In the genomic region with DNA sequence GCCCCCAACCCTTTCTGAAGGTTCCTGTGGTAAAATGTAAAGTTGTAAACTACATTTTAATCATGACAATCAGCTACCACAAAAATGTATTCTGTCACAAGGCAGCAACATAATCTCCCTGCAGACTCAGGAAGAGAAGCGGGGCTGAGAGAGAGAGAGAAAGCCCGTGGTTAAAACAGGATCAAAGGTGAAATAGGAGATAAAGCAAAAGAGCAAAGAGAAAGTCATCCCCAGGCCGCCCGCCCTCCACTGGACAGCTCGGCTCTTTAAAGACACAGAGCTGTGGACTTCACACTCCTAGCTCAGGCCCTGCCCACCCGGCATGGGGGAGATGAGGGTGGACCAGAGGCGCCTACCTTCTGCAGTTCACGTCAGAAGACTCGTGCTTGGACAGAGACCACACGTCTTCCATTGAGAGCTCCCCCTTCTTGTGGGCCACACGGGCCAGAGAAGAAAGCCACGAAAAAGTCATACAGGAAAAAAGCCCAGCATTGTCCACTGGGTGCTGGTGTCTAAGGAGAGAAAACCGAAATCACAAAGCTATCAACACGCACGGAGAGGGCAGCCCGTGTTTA, we compare ENCODE assay signal across 19 cellular contexts. TPM values are rescaled to one million over a fixed set of nuclear protein-coding genes. Genes with fewer than 3 reads are reported as not detected.
DNase-seq lines count a peak whose midpoint lies in the region; ATAC-seq, FAIRE-seq and TF ChIP-seq lines count a peak whose summit lies in the region.
"Had no signal": no experiment of that assay in that cellular context is flagged by ENCODE, and none has a peak within 500 bp of the region (broad histone marks: within the 10 kb centered on the region; RNA-seq: fewer than 3 reads in every experiment).

No MANE protein-coding gene starts in this region.

- CTCF ChIA-PET in WTC11 (lab: Charles Lee): interaction anchor here (1.3 kb wide), 1 partner anchor 84 kb away, joined by 3 read pairs; no protein-coding TSS in a partner anchor

- FAIRE-seq in GM19239 (lab: Jason Lieb, UNC): no peak
- FAIRE-seq: urothelium cell line had no signal

- no peaks in the 10 kb centered on the region for H3K9me3 Mint-ChIP-seq in WTC11
- no peaks in the 10 kb centered on the region for H3K9me3 Mint-ChIP-seq in type B pancreatic cell
- H3K9me3 Mint-ChIP-seq: brain; stimulated activated naive CD8-positive, alpha-beta T cell treated with anti-CD3 and anti-CD28 coated beads, Interleukin-15, Interleukin-2, amounts not matched to agents 100 ng/mL and 50 ng/mL, for 24 hours had no signal

- POLR2A ChIA-PET in WTC11 (lab: Charles Lee): no interaction called here

- H3K36me3 Mint-ChIP-seq in WTC11: peaks cover 26% of the 10 kb centered on the region
- peaks cover 30% of the 10 kb centered on the region for H3K36me3 Mint-ChIP-seq in type B pancreatic cell

- TF ChIP-seq CTCF in WTC11 (IDR thresholded peaks at IDR 0.05) (no peak), type B pancreatic cell (conservative IDR thresholded peaks at IDR 0.05) (no peak)

- H3K27me3 Mint-ChIP-seq in WTC11 (ENCODE audit: low read depth) (no peaks in the 10 kb centered on the region), type B pancreatic cell (no peaks in the 10 kb centered on the region)
- H3K27me3 Mint-ChIP-seq: activated CD8-positive, alpha-beta memory T cell treated with anti-CD3 and anti-CD28 coated beads, Interleukin-2, amount 10 ng/mL, durations not matched to agents 7 days and 5 days; brain; stimulated activated naive CD8-positive, alpha-beta T cell treated with anti-CD3 and anti-CD28 coated beads, Interleukin-15, Interleukin-2, amounts not matched to agents 100 ng/mL and 50 ng/mL, for 24 hours had no signal

- no peak overlapping the region for H3K4me3 Mint-ChIP-seq in WTC11
- H3K4me3 Mint-ChIP-seq in type B pancreatic cell: no peak overlapping the region
- H3K4me3 Mint-ChIP-seq: activated CD8-positive, alpha-beta memory T cell treated with anti-CD3 and anti-CD28 coated beads, Interleukin-2, amount 10 ng/mL, durations not matched to agents 7 days and 5 days; brain; stimulated activated naive CD8-positive, alpha-beta T cell treated with anti-CD3 and anti-CD28 coated beads, Interleukin-15, Interleukin-2, amounts not matched to agents 100 ng/mL and 50 ng/mL, for 24 hours had no signal

- DNase-seq in HK-2 (ENCODE audit: unreplicated experiment): peak; percentile 22
- no peak for DNase-seq in WTC11 (ENCODE audit: low spot score)
- peak; percentile 93 for DNase-seq in iris pigment epithelial cell (ENCODE audit: low read depth)
- no peak for DNase-seq in type B pancreatic cell (ENCODE audit: extremely low spot score, unreplicated experiment)
- no peak for DNase-seq in putamen (ENCODE audit: low spot score)
- no peak for DNase-seq in GM19239 (ENCODE audit: insufficient read length, low spot score)
- no peak for DNase-seq in NCI-H524 (lab: John Stamatoyannopoulos, UW)
- DNase-seq: activated CD4-positive, CD25-positive, alpha-beta regulatory T cell; activated CD8-positive, alpha-beta memory T cell treated with anti-CD3 and anti-CD28 coated beads, Interleukin-2, amount 10 ng/mL, durations not matched to agents 7 days and 5 days; activated effector memory CD4-positive, alpha-beta T cell treated with anti-CD3 and anti-CD28 coated beads, Interleukin-2, amount 50 U/mL, for 16 hours; DMS79 treated with DMSO at 0.1 percent for 48 hours; foreskin keratinocyte; NCI-H2081; NCI-H748 treated with DMSO at 0.1 percent for 48 hours; RPMI8226 had no signal

- ATAC-seq in WTC11: no peak
- ATAC-seq: activated CD8-positive, alpha-beta memory T cell treated with anti-CD3 and anti-CD28 coated beads, Interleukin-2, amount 10 ng/mL, durations not matched to agents 7 days and 5 days; foreskin keratinocyte; HCT116 had no signal

- H3K4me1 Mint-ChIP-seq in WTC11 (peaks cover 27% of the 10 kb centered on the region), type B pancreatic cell (ENCODE audit: unreplicated experiment) (peaks cover 24% of the 10 kb centered on the region)
- H3K4me1 Mint-ChIP-seq: brain had no signal

- H3K27ac Mint-ChIP-seq in WTC11 (peak overlapping the region; percentile 68; the same call in 1 of the 2 replicates), type B pancreatic cell (peak overlapping the region; percentile 65)
- H3K27ac Mint-ChIP-seq: activated CD8-positive, alpha-beta memory T cell treated with anti-CD3 and anti-CD28 coated beads, Interleukin-2, amount 10 ng/mL, durations not matched to agents 7 days and 5 days; stimulated activated naive CD8-positive, alpha-beta T cell treated with anti-CD3 and anti-CD28 coated beads, Interleukin-15, Interleukin-2, amounts not matched to agents 100 ng/mL and 50 ng/mL, for 24 hours had no signal

TF ChIP-seq in WTC11, 78 proteins besides CTCF, POLR2A, EP300 and RAD21:
- TF ChIP-seq FOXK1 (CRISPR knock-in tag; IDR thresholded peaks at IDR 0.05) (no peak), ZNF423 (CRISPR knock-in tag; IDR thresholded peaks at IDR 0.05) (no peak)
- TF ChIP-seq, protein P1, sequence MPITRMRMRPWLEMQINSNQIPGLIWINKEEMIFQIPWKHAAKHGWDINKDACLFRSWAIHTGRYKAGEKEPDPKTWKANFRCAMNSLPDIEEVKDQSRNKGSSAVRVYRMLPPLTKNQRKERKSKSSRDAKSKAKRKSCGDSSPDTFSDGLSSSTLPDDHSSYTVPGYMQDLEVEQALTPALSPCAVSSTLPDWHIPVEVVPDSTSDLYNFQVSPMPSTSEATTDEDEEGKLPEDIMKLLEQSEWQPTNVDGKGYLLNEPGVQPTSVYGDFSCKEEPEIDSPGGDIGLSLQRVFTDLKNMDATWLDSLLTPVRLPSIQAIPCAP (CRISPR knock-in tag; IDR thresholded peaks at IDR 0.05): no peak
- TF ChIP-seq, protein P2, sequence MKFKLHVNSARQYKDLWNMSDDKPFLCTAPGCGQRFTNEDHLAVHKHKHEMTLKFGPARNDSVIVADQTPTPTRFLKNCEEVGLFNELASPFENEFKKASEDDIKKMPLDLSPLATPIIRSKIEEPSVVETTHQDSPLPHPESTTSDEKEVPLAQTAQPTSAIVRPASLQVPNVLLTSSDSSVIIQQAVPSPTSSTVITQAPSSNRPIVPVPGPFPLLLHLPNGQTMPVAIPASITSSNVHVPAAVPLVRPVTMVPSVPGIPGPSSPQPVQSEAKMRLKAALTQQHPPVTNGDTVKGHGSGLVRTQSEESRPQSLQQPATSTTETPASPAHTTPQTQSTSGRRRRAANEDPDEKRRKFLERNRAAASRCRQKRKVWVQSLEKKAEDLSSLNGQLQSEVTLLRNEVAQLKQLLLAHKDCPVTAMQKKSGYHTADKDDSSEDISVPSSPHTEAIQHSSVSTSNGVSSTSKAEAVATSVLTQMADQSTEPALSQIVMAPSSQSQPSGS (CRISPR knock-in tag; IDR thresholded peaks at IDR 0.05; ENCODE audit: borderline replicate concordance, low read depth): no peak
- TF ChIP-seq, protein P3, sequence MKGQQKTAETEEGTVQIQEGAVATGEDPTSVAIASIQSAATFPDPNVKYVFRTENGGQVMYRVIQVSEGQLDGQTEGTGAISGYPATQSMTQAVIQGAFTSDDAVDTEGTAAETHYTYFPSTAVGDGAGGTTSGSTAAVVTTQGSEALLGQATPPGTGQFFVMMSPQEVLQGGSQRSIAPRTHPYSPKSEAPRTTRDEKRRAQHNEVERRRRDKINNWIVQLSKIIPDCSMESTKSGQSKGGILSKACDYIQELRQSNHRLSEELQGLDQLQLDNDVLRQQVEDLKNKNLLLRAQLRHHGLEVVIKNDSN (CRISPR knock-in tag; IDR thresholded peaks at IDR 0.05): no peak

RNA-seq across cellular contexts. Expression of a gene that starts 29.4 kb away (rescaled TPM):
- 29.1 to 35.2 TPM (median 31.1 TPM) in 3 replicates for total RNA-seq in WTC11 (2021)
- 39.3 and 61.2 TPM in 2 replicates for total RNA-seq in type B pancreatic cell (ENCODE audit: low replicate concordance)

RNA-seq across cellular contexts. Expression of a gene that starts 43.2 kb away (rescaled TPM):
- total RNA-seq in WTC11 (2021) (not detected in 3 replicates), type B pancreatic cell (ENCODE audit: low replicate concordance) (not detected in 2 replicates)
- total RNA-seq: activated CD8-positive, alpha-beta memory T cell treated with anti-CD3 and anti-CD28 coated beads, Interleukin-2, amount 10 ng/mL, durations not matched to agents 7 days and 5 days; foreskin keratinocyte had no signal

Comparison
In these comparisons a context has a peak if more than half of its experiments do, and no peak if none do; other contexts are left out.
1. DNase-seq: peak in HK-2 (single experiment) and iris pigment epithelial cell (single experiment); none in WTC11 (single experiment), type B pancreatic cell (single experiment), putamen (single experiment), GM19239 (single experiment) and NCI-H524 (0 of 2).